Comparison of ENCODE assay signal across 8 cellular contexts in the genomic region with DNA sequence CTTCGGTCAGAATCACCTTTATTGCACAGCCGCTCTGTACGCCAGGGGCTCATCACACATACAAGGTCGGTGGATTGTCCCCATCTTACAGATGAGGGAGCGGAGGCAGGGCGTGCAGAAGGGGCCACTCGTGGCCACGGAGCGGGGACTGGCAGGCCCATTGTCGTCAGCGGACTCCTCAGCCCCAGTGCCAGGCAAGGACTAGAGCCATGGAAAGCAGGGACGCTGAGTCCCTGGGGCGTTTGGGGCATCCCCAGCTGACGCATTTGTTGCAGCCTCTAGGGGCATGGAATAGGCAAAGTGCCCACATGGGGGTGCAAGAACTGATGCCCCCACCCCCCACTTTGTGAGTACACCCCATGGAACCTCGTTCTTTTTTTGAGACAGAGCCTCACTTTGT. TPM values are rescaled to one million over a fixed set of nuclear protein-coding genes. Genes with fewer than 3 reads are reported as not detected.
DNase-seq lines count a peak whose midpoint lies in the region; ATAC-seq and TF ChIP-seq lines count a peak whose summit lies in the region.
"Had no signal": no experiment of that assay in that cellular context is flagged by ENCODE, and none has a peak within 500 bp of the region (broad histone marks: within the 10 kb centered on the region; RNA-seq: fewer than 3 reads in every experiment).

No MANE protein-coding gene starts in this region.

- no peaks in the 10 kb centered on the region for H3K79me2 ChIP-seq in GM23338 (replicated peaks; ENCODE audit: insufficient read depth)

- H3K27me3 Mint-ChIP-seq in CD4-positive, alpha-beta memory T cell: peaks cover 1% of the 10 kb centered on the region in 2 donors
- H3K27me3 Mint-ChIP-seq in GM23338 (ENCODE audit: insufficient read depth, low read depth, poor library complexity) (peaks cover 21% of the 10 kb centered on the region), naive B cell (no peaks in the 10 kb centered on the region)
- H3K27me3 Mint-ChIP-seq in activated T-helper 1 cell treated with anti-CD3 and anti-CD28 coated beads, Interleukin-12 subunit alpha, Interleukin-12 subunit beta, Interleukin-2, Interleukin-4 antibody, amounts not matched to agents 30 ng/mL and 10 ng/mL and 1 ng/mL, durations not matched to agents 14 hours and 24 hours and 36 hours (ENCODE audit: insufficient read depth): no peaks in the 10 kb centered on the region

- intact Hi-C loops in CD4-positive, alpha-beta memory T cell (cut with micrococcal nuclease): no loop called here
- intact Hi-C loops in activated T-helper 1 cell treated with anti-CD3 and anti-CD28 coated beads, Interleukin-12 subunit alpha, Interleukin-12 subunit beta, Interleukin-2, Interleukin-4 antibody, amounts not matched to agents 30 ng/mL and 10 ng/mL and 1 ng/mL, durations not matched to agents 14 hours and 24 hours and 36 hours (cut with micrococcal nuclease): loop anchor here (1.0 to 5.0 kb wide), 6 partner anchors 8 to 421 kb away; a partner anchor contains a TSS

- peak overlapping the region in 1 of 2 donors; percentile 12 for H3K4me3 ChIP-seq in CD4-positive, alpha-beta memory T cell (ENCODE audit: low read length in 2 of 2)
- H3K4me3 ChIP-seq in GM23338: no peak overlapping the region
- H3K4me3 ChIP-seq: SJSA1 had no signal

- no peaks in the 10 kb centered on the region for H3K36me3 Mint-ChIP-seq in CD4-positive, alpha-beta memory T cell
- no peaks in the 10 kb centered on the region for H3K36me3 Mint-ChIP-seq in GM23338 (ENCODE audit: low read depth)
- H3K36me3 Mint-ChIP-seq in activated T-helper 1 cell treated with anti-CD3 and anti-CD28 coated beads, Interleukin-12 subunit alpha, Interleukin-12 subunit beta, Interleukin-2, Interleukin-4 antibody, amounts not matched to agents 30 ng/mL and 10 ng/mL and 1 ng/mL, durations not matched to agents 14 hours and 24 hours and 36 hours (ENCODE audit: low read depth): peaks cover 23% of the 10 kb centered on the region
- no peaks in the 10 kb centered on the region for H3K36me3 Mint-ChIP-seq in naive B cell

- DNase-seq in CD4-positive, alpha-beta memory T cell: peak in 1 of 5 donors; percentile 61
- no peak for DNase-seq in GM23338 (ENCODE audit: low spot score)
- no peak for DNase-seq in activated T-helper 1 cell treated with anti-CD3 and anti-CD28 coated beads, Interleukin-12 subunit alpha, Interleukin-12 subunit beta, Interleukin-2, Interleukin-4 antibody, amounts not matched to agents 30 ng/mL and 10 ng/mL and 1 ng/mL, durations not matched to agents 14 hours and 24 hours and 36 hours (ENCODE audit: low spot score)
- no peak for DNase-seq in naive B cell
- DNase-seq in AG20443 (ENCODE audit: low spot score): no peak
- DNase-seq in GM03348 (ENCODE audit: low spot score): no peak

- peaks cover 9 to 30% (median 20%) of the 10 kb centered on the region in 4 donors for H3K4me1 Mint-ChIP-seq in CD4-positive, alpha-beta memory T cell
- H3K4me1 Mint-ChIP-seq in GM23338 (peaks cover 50% of the 10 kb centered on the region), naive B cell (peaks cover 29 to 52% (median 52%) of the 10 kb centered on the region in 3 donors)
- H3K4me1 Mint-ChIP-seq in activated T-helper 1 cell treated with anti-CD3 and anti-CD28 coated beads, Interleukin-12 subunit alpha, Interleukin-12 subunit beta, Interleukin-2, Interleukin-4 antibody, amounts not matched to agents 30 ng/mL and 10 ng/mL and 1 ng/mL, durations not matched to agents 14 hours and 24 hours and 36 hours (ENCODE audit: low read depth): peaks cover 84% of the 10 kb centered on the region

- TF ChIP-seq CTCF in GM23338 (conservative IDR thresholded peaks at IDR 0.05; ENCODE audit: low read depth in 2 of 2): no peak

- peaks cover 19% of the 10 kb centered on the region; the same call in 1 of the 2 replicates for H3F3A ChIP-seq in GM23338 (replicated peaks; ENCODE audit: low read depth)

- POLR2A ChIA-PET in CD4-positive, alpha-beta memory T cell (lab: Charles Lee; ENCODE audit: partially characterized antibody): interaction anchor here (1.1 to 2.6 kb wide), 4 partner anchors 13 to 122 kb away, joined by 3 to 15 read pairs (median 8); a partner anchor contains a TSS

- peak overlapping the region; percentile 69; the same call in 1 of the 2 replicates for H3K4me2 ChIP-seq in GM23338

- H3K27ac Mint-ChIP-seq in CD4-positive, alpha-beta memory T cell: peak overlapping the region; percentile 72 to 98 (median 97)
- H3K27ac Mint-ChIP-seq in GM23338 (no peak overlapping the region), naive B cell (peak overlapping the region; percentile 24 to 97 (median 92))
- peak overlapping the region; percentile 99 for H3K27ac Mint-ChIP-seq in activated T-helper 1 cell treated with anti-CD3 and anti-CD28 coated beads, Interleukin-12 subunit alpha, Interleukin-12 subunit beta, Interleukin-2, Interleukin-4 antibody, amounts not matched to agents 30 ng/mL and 10 ng/mL and 1 ng/mL, durations not matched to agents 14 hours and 24 hours and 36 hours

- no peaks in the 10 kb centered on the region for H3K9me3 ChIP-seq in CD4-positive, alpha-beta memory T cell (ENCODE audit: control insufficient read depth in 1 of 2, low read length in 2 of 2)
- H3K9me3 ChIP-seq: SJSA1 had no signal

- H3K4me1 ChIP-seq in CD4-positive, alpha-beta memory T cell (ENCODE audit: insufficient read depth, low read length): peaks cover 33% of the 10 kb centered on the region
- H3K4me1 ChIP-seq in GM23338 (ENCODE audit: insufficient read depth): peaks cover 35% of the 10 kb centered on the region

- H4K20me1 ChIP-seq in GM23338 (replicated peaks; ENCODE audit: insufficient read depth): no peaks in the 10 kb centered on the region

- H2AFZ ChIP-seq in GM23338: peak overlapping the region; percentile 52; the same call in 1 of the 2 replicates

- CTCF ChIA-PET in CD4-positive, alpha-beta memory T cell (lab: Charles Lee; ENCODE audit: partially characterized antibody): interaction anchor here (1.8 kb wide), 1 partner anchor 47 kb away, joined by 7 read pairs; no protein-coding TSS in a partner anchor

- no peaks in the 10 kb centered on the region for H3K9me2 ChIP-seq in GM23338 (ENCODE audit: insufficient read depth)

- no peaks in the 10 kb centered on the region for H3K36me3 ChIP-seq in CD4-positive, alpha-beta memory T cell (ENCODE audit: insufficient read depth, low read length)
- H3K36me3 ChIP-seq in GM23338 (ENCODE audit: insufficient read depth): no peaks in the 10 kb centered on the region
- H3K36me3 ChIP-seq: SJSA1 had no signal

- no peaks in the 10 kb centered on the region for H3K27me3 ChIP-seq in CD4-positive, alpha-beta memory T cell (ENCODE audit: insufficient read depth, low read length)
- no peaks in the 10 kb centered on the region for H3K27me3 ChIP-seq in GM23338 (ENCODE audit: insufficient read depth)
- H3K27me3 ChIP-seq: SJSA1 had no signal

- H3K9me3 Mint-ChIP-seq in CD4-positive, alpha-beta memory T cell: no peaks in the 10 kb centered on the region
- no peaks in the 10 kb centered on the region for H3K9me3 Mint-ChIP-seq in GM23338
- no peaks in the 10 kb centered on the region for H3K9me3 Mint-ChIP-seq in activated T-helper 1 cell treated with anti-CD3 and anti-CD28 coated beads, Interleukin-12 subunit alpha, Interleukin-12 subunit beta, Interleukin-2, Interleukin-4 antibody, amounts not matched to agents 30 ng/mL and 10 ng/mL and 1 ng/mL, durations not matched to agents 14 hours and 24 hours and 36 hours
- no peaks in the 10 kb centered on the region for H3K9me3 Mint-ChIP-seq in naive B cell

- ATAC-seq in GM23338 (no peak), naive B cell (ENCODE audit: low read depth in 2 of 2) (no peak), HG03045 (IDR thresholded peaks at IDR 0.05; ENCODE audit: unreplicated experiment) (no peak)

- H3K27ac ChIP-seq in CD4-positive, alpha-beta memory T cell (ENCODE audit: low read depth, low read length): peak overlapping the region; percentile 53
- no peak overlapping the region for H3K27ac ChIP-seq in GM23338 (ENCODE audit: low read depth)
- H3K27ac ChIP-seq: SJSA1 had no signal

- H3K4me3 Mint-ChIP-seq in CD4-positive, alpha-beta memory T cell: peak overlapping the region; percentile 39 to 86 (median 73)
- H3K4me3 Mint-ChIP-seq in GM23338 (no peak overlapping the region), naive B cell (peak overlapping the region; percentile 35 to 88 (median 82))
- peak overlapping the region; percentile 79 for H3K4me3 Mint-ChIP-seq in activated T-helper 1 cell treated with anti-CD3 and anti-CD28 coated beads, Interleukin-12 subunit alpha, Interleukin-12 subunit beta, Interleukin-2, Interleukin-4 antibody, amounts not matched to agents 30 ng/mL and 10 ng/mL and 1 ng/mL, durations not matched to agents 14 hours and 24 hours and 36 hours

TF ChIP-seq in GM23338, 12 proteins besides CTCF, POLR2A, EP300 and RAD21 (continues in another document):
- TF ChIP-seq POLR2AphosphoS5 (IDR thresholded peaks at IDR 0.05; ENCODE audit: low read depth): no peak
- no peak for TF ChIP-seq EZH2phosphoT487 (IDR thresholded peaks at IDR 0.05; ENCODE audit: unreplicated experiment)

RNA-seq across cellular contexts. Expression of a gene that starts 29.8 kb away (rescaled TPM):
- 10 to 100 TPM; 37.2 to 40.3 TPM for total RNA-seq in CD4-positive, alpha-beta memory T cell
- 10 to 100 TPM in 1 of 2 donors, 1 to 10 TPM in 1; 1.6 to 11.6 TPM for polyA plus RNA-seq in CD4-positive, alpha-beta memory T cell
- total RNA-seq in GM23338 (2014; rRNA removed; shearing (Covaris generic)): 15.7 and 20.9 TPM in 2 replicates
- polyA plus RNA-seq in GM23338 (2016; fragmentation: Nextera tagmentation; extraction: Ambion mirVana) (6.3 and 7.4 TPM in 2 replicates), naive B cell (ENCODE audit: low read depth in 6 of 6) (1 to 10 TPM; 3.7 to 9.8 (median 5.8) TPM)
- 530 and 545 TPM in 2 replicates for total RNA-seq in activated T-helper 1 cell treated with anti-CD3 and anti-CD28 coated beads, Interleukin-12 subunit alpha, Interleukin-12 subunit beta, Interleukin-2, Interleukin-4 antibody, amounts not matched to agents 30 ng/mL and 10 ng/mL and 1 ng/mL, durations not matched to agents 14 hours and 24 hours and 36 hours

RNA-seq across cellular contexts. Expression of a gene that starts 45.8 kb away (rescaled TPM):
- 1 to 10 TPM; 2.3 to 3.0 TPM for total RNA-seq in CD4-positive, alpha-beta memory T cell
- polyA plus RNA-seq in CD4-positive, alpha-beta memory T cell: not detected
- total RNA-seq in GM23338 (2014; rRNA removed; shearing (Covaris generic)): 14.4 and 18.6 TPM in 2 replicates
- polyA plus RNA-seq in GM23338 (2016; fragmentation: Nextera tagmentation; extraction: Ambion mirVana) (2.7 and 3.1 TPM in 2 replicates), naive B cell (ENCODE audit: low read depth in 6 of 6) (10 to 100 TPM in 2 of 6 donors, 1 to 10 TPM in 4; 4.1 to 17.2 (median 7.9) TPM)
- total RNA-seq in activated T-helper 1 cell treated with anti-CD3 and anti-CD28 coated beads, Interleukin-12 subunit alpha, Interleukin-12 subunit beta, Interleukin-2, Interleukin-4 antibody, amounts not matched to agents 30 ng/mL and 10 ng/mL and 1 ng/mL, durations not matched to agents 14 hours and 24 hours and 36 hours: 45.4 and 57.1 TPM in 2 replicates

Comparison
In these comparisons a context has a peak if more than half of its experiments do, and no peak if none do; other contexts are left out.
1. RNA of a gene that starts 29.8 kb away (total RNA-seq): 530 to 545 TPM in activated T-helper 1 cell treated with anti-CD3 and anti-CD28 coated beads, Interleukin-12 subunit alpha, Interleukin-12 subunit beta, Interleukin-2, Interleukin-4 antibody, amounts not matched to agents 30 ng/mL and 10 ng/mL and 1 ng/mL, durations not matched to agents 14 hours and 24 hours and 36 hours; 37.2 to 40.3 TPM in CD4-positive, alpha-beta memory T cell and 15.7 to 20.9 TPM in GM23338; every median in the first group is over 10 times any median in the second.